1 cellular context compared by ENCODE assay signal in genomic region chr13:28716511-28716910, GRCh38.
TF ChIP-seq lines count a peak whose summit lies in the region.

No MANE protein-coding gene starts in this region.

TF ChIP-seq in HEK293, 187 proteins besides CTCF, POLR2A, EP300 and RAD21 (continued from another document):
- TF ChIP-seq WT1 (tag by site-specific recombination; IDR thresholded peaks at IDR 0.05) (peak; percentile 38; the same call in 1 of the 2 replicates), ZNF138 (tag by site-specific recombination; IDR thresholded peaks at IDR 0.05; ENCODE audit: borderline replicate concordance) (no peak), ZBTB17 (tag by site-specific recombination; IDR thresholded peaks at IDR 0.05) (0 out of 2 replicates have a peak, but pooled peaks have one; percentile 17), ZNF202 (tag by site-specific recombination; IDR thresholded peaks at IDR 0.05; ENCODE audit: borderline replicate concordance) (no peak), PRDM2 (tag by site-specific recombination; IDR thresholded peaks at IDR 0.05; ENCODE audit: borderline replicate concordance) (no peak), ZNF555 (tag by site-specific recombination; conservative IDR thresholded peaks at IDR 0.05) (no peak), ZBTB7A (tag by site-specific recombination; IDR thresholded peaks at IDR 0.05; ENCODE audit: low read depth) (no peak), FEZF1 (tag by site-specific recombination; IDR thresholded peaks at IDR 0.05) (peak; percentile 50; the same call in 1 of the 2 replicates), PRDM6 (tag by site-specific recombination; IDR thresholded peaks at IDR 0.05) (peak; percentile 28; the same call in 1 of the 2 replicates), ZNF560 (tag by site-specific recombination; IDR thresholded peaks at IDR 0.05; ENCODE audit: borderline replicate concordance) (no peak), TSHZ1 (tag by site-specific recombination; IDR thresholded peaks at IDR 0.05; ENCODE audit: borderline replicate concordance) (no peak), ZNF791 (tag by site-specific recombination; IDR thresholded peaks at IDR 0.05) (no peak), ZBTB48 (tag by site-specific recombination; IDR thresholded peaks at IDR 0.05) (peak; percentile 42; the same call in 1 of the 2 replicates), MZF1 (tag by site-specific recombination; IDR thresholded peaks at IDR 0.05; ENCODE audit: borderline replicate concordance) (peak; percentile 22; the same call in 1 of the 2 replicates), ZNF2 (tag by site-specific recombination; IDR thresholded peaks at IDR 0.05) (no peak), ZNF335 (tag by site-specific recombination; conservative IDR thresholded peaks at IDR 0.05) (peak; percentile 65), ZNF26 (tag by site-specific recombination; IDR thresholded peaks at IDR 0.05) (no peak), IKZF3 (tag by site-specific recombination; IDR thresholded peaks at IDR 0.05) (peak; percentile 53; the same call in 1 of the 2 replicates), ZNF629 (tag by site-specific recombination; IDR thresholded peaks at IDR 0.05) (peak; percentile 64), BCL11B (tag by site-specific recombination; IDR thresholded peaks at IDR 0.05; ENCODE audit: low read depth) (no peak), ZIC2 (tag by site-specific recombination; IDR thresholded peaks at IDR 0.05) (peak; percentile 30)
- TF ChIP-seq, protein P1, sequence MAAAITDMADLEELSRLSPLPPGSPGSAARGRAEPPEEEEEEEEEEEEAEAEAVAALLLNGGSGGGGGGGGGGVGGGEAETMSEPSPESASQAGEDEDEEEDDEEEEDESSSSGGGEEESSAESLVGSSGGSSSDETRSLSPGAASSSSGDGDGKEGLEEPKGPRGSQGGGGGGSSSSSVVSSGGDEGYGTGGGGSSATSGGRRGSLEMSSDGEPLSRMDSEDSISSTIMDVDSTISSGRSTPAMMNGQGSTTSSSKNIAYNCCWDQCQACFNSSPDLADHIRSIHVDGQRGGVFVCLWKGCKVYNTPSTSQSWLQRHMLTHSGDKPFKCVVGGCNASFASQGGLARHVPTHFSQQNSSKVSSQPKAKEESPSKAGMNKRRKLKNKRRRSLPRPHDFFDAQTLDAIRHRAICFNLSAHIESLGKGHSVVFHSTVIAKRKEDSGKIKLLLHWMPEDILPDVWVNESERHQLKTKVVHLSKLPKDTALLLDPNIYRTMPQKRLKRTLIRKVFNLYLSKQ (tag by site-specific recombination; IDR thresholded peaks at IDR 0.05; ENCODE audit: borderline replicate concordance): no peak
- TF ChIP-seq, protein P2, sequence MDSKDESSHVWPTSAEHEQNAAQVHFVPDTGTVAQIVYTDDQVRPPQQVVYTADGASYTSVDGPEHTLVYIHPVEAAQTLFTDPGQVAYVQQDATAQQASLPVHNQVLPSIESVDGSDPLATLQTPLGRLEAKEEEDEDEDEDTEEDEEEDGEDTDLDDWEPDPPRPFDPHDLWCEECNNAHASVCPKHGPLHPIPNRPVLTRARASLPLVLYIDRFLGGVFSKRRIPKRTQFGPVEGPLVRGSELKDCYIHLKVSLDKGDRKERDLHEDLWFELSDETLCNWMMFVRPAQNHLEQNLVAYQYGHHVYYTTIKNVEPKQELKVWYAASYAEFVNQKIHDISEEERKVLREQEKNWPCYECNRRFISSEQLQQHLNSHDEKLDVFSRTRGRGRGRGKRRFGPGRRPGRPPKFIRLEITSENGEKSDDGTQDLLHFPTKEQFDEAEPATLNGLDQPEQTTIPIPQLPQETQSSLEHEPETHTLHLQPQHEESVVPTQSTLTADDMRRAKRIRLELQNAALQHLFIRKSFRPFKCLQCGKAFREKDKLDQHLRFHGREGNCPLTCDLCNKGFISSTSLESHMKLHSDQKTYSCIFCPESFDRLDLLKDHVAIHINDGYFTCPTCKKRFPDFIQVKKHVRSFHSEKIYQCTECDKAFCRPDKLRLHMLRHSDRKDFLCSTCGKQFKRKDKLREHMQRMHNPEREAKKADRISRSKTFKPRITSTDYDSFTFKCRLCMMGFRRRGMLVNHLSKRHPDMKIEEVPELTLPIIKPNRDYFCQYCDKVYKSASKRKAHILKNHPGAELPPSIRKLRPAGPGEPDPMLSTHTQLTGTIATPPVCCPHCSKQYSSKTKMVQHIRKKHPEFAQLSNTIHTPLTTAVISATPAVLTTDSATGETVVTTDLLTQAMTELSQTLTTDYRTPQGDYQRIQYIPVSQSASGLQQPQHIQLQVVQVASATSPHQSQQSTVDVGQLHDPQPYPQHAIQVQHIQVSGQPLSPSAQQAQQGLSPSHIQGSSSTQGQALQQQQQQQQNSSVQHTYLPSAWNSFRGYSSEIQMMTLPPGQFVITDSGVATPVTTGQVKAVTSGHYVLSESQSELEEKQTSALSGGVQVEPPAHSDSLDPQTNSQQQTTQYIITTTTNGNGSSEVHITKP (tag by site-specific recombination; IDR thresholded peaks at IDR 0.05): peak; percentile 44; the same call in 1 of the 2 replicates
- TF ChIP-seq, protein P3, sequence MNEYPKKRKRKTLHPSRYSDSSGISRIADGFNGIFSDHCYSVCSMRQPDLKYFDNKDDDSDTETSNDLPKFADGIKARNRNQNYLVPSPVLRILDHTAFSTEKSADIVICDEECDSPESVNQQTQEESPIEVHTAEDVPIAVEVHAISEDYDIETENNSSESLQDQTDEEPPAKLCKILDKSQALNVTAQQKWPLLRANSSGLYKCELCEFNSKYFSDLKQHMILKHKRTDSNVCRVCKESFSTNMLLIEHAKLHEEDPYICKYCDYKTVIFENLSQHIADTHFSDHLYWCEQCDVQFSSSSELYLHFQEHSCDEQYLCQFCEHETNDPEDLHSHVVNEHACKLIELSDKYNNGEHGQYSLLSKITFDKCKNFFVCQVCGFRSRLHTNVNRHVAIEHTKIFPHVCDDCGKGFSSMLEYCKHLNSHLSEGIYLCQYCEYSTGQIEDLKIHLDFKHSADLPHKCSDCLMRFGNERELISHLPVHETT (tag by site-specific recombination; IDR thresholded peaks at IDR 0.05): no peak
